ENCODE assay signal across 21 cellular contexts in genomic region chr15:85557385-85557784, GRCh38.
A peak's percentile ranks its signal among the peaks of the same experiment; 100 is the strongest.
DNase-seq lines count a peak whose midpoint lies in the region; ATAC-seq, FAIRE-seq and TF ChIP-seq lines count a peak whose summit lies in the region.
"Had no signal": no experiment of that assay in that cellular context is flagged by ENCODE, and none has a peak within 500 bp of the region (broad histone marks: within the 10 kb centered on the region; RNA-seq: fewer than 3 reads in every experiment).

No MANE protein-coding gene starts in this region.

- H3K36me3 ChIP-seq in KOPT-K1 (ENCODE audit: insufficient read depth, low read length) (no peaks in the 10 kb centered on the region), bronchial epithelial cell (ENCODE audit: control insufficient read depth, insufficient read depth, low read length) (peaks cover 1% of the 10 kb centered on the region)

- no peak for DNase-seq in activated naive CD4-positive, alpha-beta T cell treated with anti-CD3 and anti-CD28 coated beads, Interleukin-2, amount 10 ng/mL, durations not matched to agents 7 days and 5 days
- DNase-seq in activated naive CD4-positive, alpha-beta T cell treated with anti-CD3 and anti-CD28 coated beads, Interleukin-2, amount 50 U/mL, for 72 hours (ENCODE audit: low spot score in 2 of 2) = no peak
- DNase-seq in bronchial epithelial cell (ENCODE audit: low read depth) (no peak), UCSD-AML1 (lab: John Stamatoyannopoulos, UW; ENCODE audit: unreplicated experiment) (no peak), SW480 (ENCODE audit: low spot score) (no peak), 8988T (no peak)
- no peak for DNase-seq in stimulated activated naive B cell treated with anti-CD40 and anti-IgM and Interleukin-4, amounts not matched to agents 10 μg/mL and 1 μg/mL and 100 μg/mL, for 72 hours
- DNase-seq: MM.1S, NCI-H1092, NCI-H146, NCI-H2029 treated with DMSO at 0.1 percent for 48 hours, NCI-H2171, NCI-H510A treated with DMSO at 0.1 percent for 48 hours, NCI-H774, SHP77 had no signal

- H3K27me3 ChIP-seq in bronchial epithelial cell (ENCODE audit: control insufficient read depth, insufficient read depth, low read length) = no peaks in the 10 kb centered on the region
- H3K27me3 ChIP-seq: BLaER1 had no signal

- H3K27ac Mint-ChIP-seq in activated naive CD4-positive, alpha-beta T cell treated with anti-CD3 and anti-CD28 coated beads, Interleukin-2, amount 10 ng/mL, durations not matched to agents 7 days and 5 days = peak overlapping the region; percentile 33
- H3K27ac Mint-ChIP-seq in activated naive CD4-positive, alpha-beta T cell treated with anti-CD3 and anti-CD28 coated beads, Interleukin-2, amount 50 U/mL, for 72 hours = no peak overlapping the region
- peak overlapping the region; percentile 76 for H3K27ac Mint-ChIP-seq in stimulated activated naive B cell treated with anti-CD40 and anti-IgM and Interleukin-4, amounts not matched to agents 10 μg/mL and 1 μg/mL and 100 μg/mL, for 72 hours

- H3K9me3 Mint-ChIP-seq in activated naive CD4-positive, alpha-beta T cell treated with anti-CD3 and anti-CD28 coated beads, Interleukin-2, amount 10 ng/mL, durations not matched to agents 7 days and 5 days = no peaks in the 10 kb centered on the region
- no peaks in the 10 kb centered on the region for H3K9me3 Mint-ChIP-seq in activated naive CD4-positive, alpha-beta T cell treated with anti-CD3 and anti-CD28 coated beads, Interleukin-2, amount 50 U/mL, for 72 hours
- H3K9me3 Mint-ChIP-seq in stimulated activated naive B cell treated with anti-CD40 and anti-IgM and Interleukin-4, amounts not matched to agents 10 μg/mL and 1 μg/mL and 100 μg/mL, for 72 hours = no peaks in the 10 kb centered on the region

- H3K36me3 Mint-ChIP-seq in activated naive CD4-positive, alpha-beta T cell treated with anti-CD3 and anti-CD28 coated beads, Interleukin-2, amount 10 ng/mL, durations not matched to agents 7 days and 5 days = peaks cover 39% of the 10 kb centered on the region
- H3K36me3 Mint-ChIP-seq in activated naive CD4-positive, alpha-beta T cell treated with anti-CD3 and anti-CD28 coated beads, Interleukin-2, amount 50 U/mL, for 72 hours = no peaks in the 10 kb centered on the region
- peaks cover 5% of the 10 kb centered on the region in 2 donors for H3K36me3 Mint-ChIP-seq in stimulated activated naive B cell treated with anti-CD40 and anti-IgM and Interleukin-4, amounts not matched to agents 10 μg/mL and 1 μg/mL and 100 μg/mL, for 72 hours

- no peak overlapping the region for H3K4me3 Mint-ChIP-seq in activated naive CD4-positive, alpha-beta T cell treated with anti-CD3 and anti-CD28 coated beads, Interleukin-2, amount 10 ng/mL, durations not matched to agents 7 days and 5 days
- no peak overlapping the region for H3K4me3 Mint-ChIP-seq in stimulated activated naive B cell treated with anti-CD40 and anti-IgM and Interleukin-4, amounts not matched to agents 10 μg/mL and 1 μg/mL and 100 μg/mL, for 72 hours

- H3K27me3 Mint-ChIP-seq in activated naive CD4-positive, alpha-beta T cell treated with anti-CD3 and anti-CD28 coated beads, Interleukin-2, amount 10 ng/mL, durations not matched to agents 7 days and 5 days = no peaks in the 10 kb centered on the region
- H3K27me3 Mint-ChIP-seq in stimulated activated naive B cell treated with anti-CD40 and anti-IgM and Interleukin-4, amounts not matched to agents 10 μg/mL and 1 μg/mL and 100 μg/mL, for 72 hours = no peaks in the 10 kb centered on the region

- CTCF ChIA-PET in activated naive CD4-positive, alpha-beta T cell treated with anti-CD3 and anti-CD28 coated beads, Interleukin-2, amount 10 ng/mL, durations not matched to agents 7 days and 5 days (lab: Charles Lee) = interaction anchor here (0.7 to 1.9 kb wide), 5 partner anchors 9 to 28 kb away, joined by 3 to 8 read pairs (median 4); no protein-coding TSS in a partner anchor

- TF ChIP-seq CTCF in bronchial epithelial cell (IDR thresholded peaks at IDR 0.05; ENCODE audit: insufficient read depth, low read length, severe bottlenecking) = no peak

- ATAC-seq in activated naive CD4-positive, alpha-beta T cell treated with anti-CD3 and anti-CD28 coated beads, Interleukin-2, amount 50 U/mL, for 72 hours = no peak
- no peak for ATAC-seq in stimulated activated naive B cell treated with anti-CD40 and anti-IgM and Interleukin-4, amounts not matched to agents 10 μg/mL and 1 μg/mL and 100 μg/mL, for 72 hours (replicated peaks)

- no peak overlapping the region for H3K4me3 ChIP-seq in bronchial epithelial cell (ENCODE audit: low read depth, low read length)
- H3K4me3 ChIP-seq: BLaER1 had no signal

- peak overlapping the region; percentile 60 for H3K27ac ChIP-seq in KOPT-K1 (ENCODE audit: low read depth, low read length, poor library complexity, severe bottlenecking)
- H3K27ac ChIP-seq: BLaER1 had no signal

- H3K4me1 Mint-ChIP-seq in activated naive CD4-positive, alpha-beta T cell treated with anti-CD3 and anti-CD28 coated beads, Interleukin-2, amount 10 ng/mL, durations not matched to agents 7 days and 5 days = peaks cover 48% of the 10 kb centered on the region
- H3K4me1 Mint-ChIP-seq in stimulated activated naive B cell treated with anti-CD40 and anti-IgM and Interleukin-4, amounts not matched to agents 10 μg/mL and 1 μg/mL and 100 μg/mL, for 72 hours = peaks cover 13 to 38% of the 10 kb centered on the region in 2 donors

- H3K9me3 ChIP-seq in KOPT-K1 (ENCODE audit: insufficient read depth, low read length, poor library complexity, severe bottlenecking) = no peaks in the 10 kb centered on the region

- FAIRE-seq in bronchial epithelial cell (lab: Jason Lieb, UNC) = peak; percentile 36
- FAIRE-seq: D721Med, GM12891, GM19239, H1 had no signal

Comparison
In these comparisons a context has a peak if more than half of its experiments do, and no peak if none do; other contexts are left out.
1. H3K27ac Mint-ChIP-seq: peak in activated naive CD4-positive, alpha-beta T cell treated with anti-CD3 and anti-CD28 coated beads, Interleukin-2, amount 10 ng/mL, durations not matched to agents 7 days and 5 days (single experiment) and stimulated activated naive B cell treated with anti-CD40 and anti-IgM and Interleukin-4, amounts not matched to agents 10 μg/mL and 1 μg/mL and 100 μg/mL, for 72 hours (single experiment); none in activated naive CD4-positive, alpha-beta T cell treated with anti-CD3 and anti-CD28 coated beads, Interleukin-2, amount 50 U/mL, for 72 hours (0 of 2).